In the genomic region with DNA sequence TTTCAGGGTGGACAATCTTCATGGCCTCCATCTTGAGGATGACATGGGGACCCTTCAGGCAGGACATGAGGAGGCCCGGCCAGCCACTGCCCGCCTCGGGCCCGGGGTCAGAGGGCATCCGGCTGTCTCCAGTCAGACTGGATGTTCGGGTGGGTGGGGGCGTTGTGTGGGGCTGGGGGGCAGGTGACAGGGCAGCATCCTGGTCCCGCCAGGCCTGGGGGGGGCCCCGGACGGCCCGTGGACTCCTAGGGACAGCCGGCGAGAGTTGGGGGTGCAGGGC, we compare ENCODE assay signal across 24 cellular contexts. TPM values are rescaled to one million over a fixed set of nuclear protein-coding genes. Genes with fewer than 3 reads are reported as not detected.
A peak's percentile ranks its signal among the peaks of the same experiment; 100 is the strongest.
DNase-seq lines count a peak whose midpoint lies in the region; ATAC-seq and TF ChIP-seq lines count a peak whose summit lies in the region.
"Had no signal": no experiment of that assay in that cellular context is flagged by ENCODE, and none has a peak within 500 bp of the region (broad histone marks: within the 10 kb centered on the region; RNA-seq: fewer than 3 reads in every experiment).

No MANE protein-coding gene starts in this region.

- peak overlapping the region; percentile 62 for H3K4me3 Mint-ChIP-seq in activated T-helper 1 cell treated with anti-CD3 and anti-CD28 coated beads, Interleukin-12 subunit alpha, Interleukin-12 subunit beta, Interleukin-2, Interleukin-4 antibody, amounts not matched to agents 30 ng/mL and 10 ng/mL and 1 ng/mL, durations not matched to agents 14 hours and 24 hours and 36 hours
- peak overlapping the region; percentile 68 for H3K4me3 Mint-ChIP-seq in memory B cell
- H3K4me3 Mint-ChIP-seq: activated CD8-positive, alpha-beta memory T cell treated with anti-CD3 and anti-CD28 coated beads, Interleukin-2, amount 10 ng/mL, durations not matched to agents 7 days and 5 days had no signal

- H3K4me3 ChIP-seq in right atrium auricular region (peak overlapping the region in 1 of 2 donors; percentile 54), thyroid gland (replicated peaks in 1 of 3) (no peak overlapping the region)
- H3K4me3 ChIP-seq: MG63 had no signal

- no peaks in the 10 kb centered on the region for H3K9me3 ChIP-seq in right atrium auricular region
- no peaks in the 10 kb centered on the region for H3K9me3 ChIP-seq in thyroid gland
- H3K9me3 ChIP-seq: heart right ventricle, MG63, spleen had no signal

- H3K27ac ChIP-seq in right atrium auricular region, result peak overlapping the region; percentile 53 to 60
- no peak overlapping the region for H3K27ac ChIP-seq in thyroid gland
- H3K27ac ChIP-seq: spleen had no signal

- TF ChIP-seq CTCF in right atrium auricular region (IDR thresholded peaks at IDR 0.05), result no peak
- no peak for TF ChIP-seq CTCF in thyroid gland (IDR thresholded peaks at IDR 0.05)

- intact Hi-C loops in left cardiac atrium (cut with DNase I) (no loop called here), thyroid gland (cut with DNase I) (no loop called here)
- intact Hi-C loops in activated T-helper 1 cell treated with anti-CD3 and anti-CD28 coated beads, Interleukin-12 subunit alpha, Interleukin-12 subunit beta, Interleukin-2, Interleukin-4 antibody, amounts not matched to agents 30 ng/mL and 10 ng/mL and 1 ng/mL, durations not matched to agents 14 hours and 24 hours and 36 hours (cut with micrococcal nuclease), result loop anchor here (5.0 kb wide), 1 partner anchor 194 kb away; a partner anchor contains a TSS

- H3K9me3 Mint-ChIP-seq in activated T-helper 1 cell treated with anti-CD3 and anti-CD28 coated beads, Interleukin-12 subunit alpha, Interleukin-12 subunit beta, Interleukin-2, Interleukin-4 antibody, amounts not matched to agents 30 ng/mL and 10 ng/mL and 1 ng/mL, durations not matched to agents 14 hours and 24 hours and 36 hours, result no peaks in the 10 kb centered on the region
- H3K9me3 Mint-ChIP-seq in memory B cell, result no peaks in the 10 kb centered on the region
- H3K9me3 Mint-ChIP-seq: CD4-positive, alpha-beta memory T cell; immature natural killer cell had no signal

- H3K27me3 Mint-ChIP-seq in activated T-helper 1 cell treated with anti-CD3 and anti-CD28 coated beads, Interleukin-12 subunit alpha, Interleukin-12 subunit beta, Interleukin-2, Interleukin-4 antibody, amounts not matched to agents 30 ng/mL and 10 ng/mL and 1 ng/mL, durations not matched to agents 14 hours and 24 hours and 36 hours (ENCODE audit: insufficient read depth), result no peaks in the 10 kb centered on the region
- H3K27me3 Mint-ChIP-seq in memory B cell, result peaks cover 4% of the 10 kb centered on the region
- H3K27me3 Mint-ChIP-seq: activated CD8-positive, alpha-beta memory T cell treated with anti-CD3 and anti-CD28 coated beads, Interleukin-2, amount 10 ng/mL, durations not matched to agents 7 days and 5 days; CD4-positive, alpha-beta memory T cell had no signal

- no peak overlapping the region for H3K27ac Mint-ChIP-seq in activated T-helper 1 cell treated with anti-CD3 and anti-CD28 coated beads, Interleukin-12 subunit alpha, Interleukin-12 subunit beta, Interleukin-2, Interleukin-4 antibody, amounts not matched to agents 30 ng/mL and 10 ng/mL and 1 ng/mL, durations not matched to agents 14 hours and 24 hours and 36 hours
- H3K27ac Mint-ChIP-seq in memory B cell, result no peak overlapping the region
- H3K27ac Mint-ChIP-seq: activated CD8-positive, alpha-beta memory T cell treated with anti-CD3 and anti-CD28 coated beads, Interleukin-2, amount 10 ng/mL, durations not matched to agents 7 days and 5 days; immature natural killer cell had no signal

- ATAC-seq in left cardiac atrium, result no peak
- ATAC-seq in memory B cell (ENCODE audit: low read depth), result no peak
- ATAC-seq: activated CD8-positive, alpha-beta memory T cell treated with anti-CD3 and anti-CD28 coated beads, Interleukin-2, amount 10 ng/mL, durations not matched to agents 7 days and 5 days; heart right ventricle; SK-N-SH treated with all-trans-retinoic acid at 6 μM for 48 hours had no signal

- H3K4me1 Mint-ChIP-seq in activated T-helper 1 cell treated with anti-CD3 and anti-CD28 coated beads, Interleukin-12 subunit alpha, Interleukin-12 subunit beta, Interleukin-2, Interleukin-4 antibody, amounts not matched to agents 30 ng/mL and 10 ng/mL and 1 ng/mL, durations not matched to agents 14 hours and 24 hours and 36 hours (ENCODE audit: low read depth), result no peaks in the 10 kb centered on the region
- H3K4me1 Mint-ChIP-seq in memory B cell, result peaks cover 5% of the 10 kb centered on the region

- no peaks in the 10 kb centered on the region for H3K36me3 Mint-ChIP-seq in activated T-helper 1 cell treated with anti-CD3 and anti-CD28 coated beads, Interleukin-12 subunit alpha, Interleukin-12 subunit beta, Interleukin-2, Interleukin-4 antibody, amounts not matched to agents 30 ng/mL and 10 ng/mL and 1 ng/mL, durations not matched to agents 14 hours and 24 hours and 36 hours (ENCODE audit: low read depth)
- no peaks in the 10 kb centered on the region for H3K36me3 Mint-ChIP-seq in memory B cell
- H3K36me3 Mint-ChIP-seq: activated CD8-positive, alpha-beta memory T cell treated with anti-CD3 and anti-CD28 coated beads, Interleukin-2, amount 10 ng/mL, durations not matched to agents 7 days and 5 days; CD4-positive, alpha-beta memory T cell; immature natural killer cell had no signal

- no peaks in the 10 kb centered on the region for H3K27me3 ChIP-seq in right atrium auricular region
- no peaks in the 10 kb centered on the region for H3K27me3 ChIP-seq in thyroid gland
- H3K27me3 ChIP-seq: MG63 had no signal

- TF ChIP-seq POLR2A in thyroid gland (IDR thresholded peaks at IDR 0.05), result no peak

- WGBS in thyroid gland, 2 donors, result no CpG with 5 or more reads among the region's 13 CpGs

- H3K36me3 ChIP-seq in right atrium auricular region, result no peaks in the 10 kb centered on the region
- no peaks in the 10 kb centered on the region for H3K36me3 ChIP-seq in thyroid gland
- H3K36me3 ChIP-seq: MG63 had no signal

- peaks cover 0 to 50% of the 10 kb centered on the region in 2 donors for H3K4me1 ChIP-seq in right atrium auricular region
- peaks cover 13 to 27% of the 10 kb centered on the region in 2 donors for H3K4me1 ChIP-seq in thyroid gland

- DNase-seq in right atrium auricular region (ENCODE audit: low spot score), result no peak
- no peak for DNase-seq in left cardiac atrium
- DNase-seq in activated T-helper 1 cell treated with anti-CD3 and anti-CD28 coated beads, Interleukin-12 subunit alpha, Interleukin-12 subunit beta, Interleukin-2, Interleukin-4 antibody, amounts not matched to agents 30 ng/mL and 10 ng/mL and 1 ng/mL, durations not matched to agents 14 hours and 24 hours and 36 hours (ENCODE audit: low spot score), result no peak
- DNase-seq in memory B cell (ENCODE audit: low spot score in 2 of 2), result no peak
- DNase-seq in globus pallidus (ENCODE audit: low spot score), result no peak
- no peak for DNase-seq in central memory CD4-positive, alpha-beta T cell
- no peak for DNase-seq in thyroid gland
- DNase-seq: activated CD4-positive, CD25-positive, alpha-beta regulatory T cell treated with anti-CD3 and anti-CD28 coated beads, Interleukin-2, amount 50 U/mL, for 72 hours; activated CD8-positive, alpha-beta memory T cell treated with anti-CD3 and anti-CD28 coated beads, Interleukin-2, amount 10 ng/mL, durations not matched to agents 7 days and 5 days; CD4-positive, alpha-beta memory T cell; heart right ventricle; immature natural killer cell; IMR-90; MG63; NCI-H1417 treated with DMSO at 0.1 percent for 48 hours; NCI-H2107; NK-92 treated with Interleukin-12 subunit alpha and Interleukin-12 subunit beta, amount 100 ng/mL, for 24 hours; occipital lobe; retina; spleen; stimulated activated CD4-positive, alpha-beta T cell treated with anti-CD3 and anti-CD28 coated beads, Interleukin-4, amount 100 ng/mL, for 4 hours; T1000 had no signal

RNA-seq across cellular contexts. Expression of a gene that starts 1.0 kb away (rescaled TPM):
- total RNA-seq in right atrium auricular region, result 1 to 10 TPM; 5.9 to 7.9 TPM
- 10 to 100 TPM; 15.6 to 18.1 TPM for total RNA-seq in left cardiac atrium
- total RNA-seq in activated T-helper 1 cell treated with anti-CD3 and anti-CD28 coated beads, Interleukin-12 subunit alpha, Interleukin-12 subunit beta, Interleukin-2, Interleukin-4 antibody, amounts not matched to agents 30 ng/mL and 10 ng/mL and 1 ng/mL, durations not matched to agents 14 hours and 24 hours and 36 hours, result 9.3 and 11.0 TPM in 2 replicates
- 1 to 10 TPM; 2.3 to 4.5 (median 3.8) TPM for total RNA-seq in thyroid gland
- total RNA-seq: IMR-90 had no signal

RNA-seq across cellular contexts. Expression of a gene that starts 3.9 kb away (rescaled TPM):
- total RNA-seq in right atrium auricular region (under 1 TPM; 0.35 to 0.85 TPM), left cardiac atrium (under 1 TPM in 1 of 2 donors, not detected in 1; 0.62 TPM), thyroid gland (1 to 10 TPM in 2 of 4 donors, under 1 TPM in 1, not detected in 1; 0.94 to 2.3 (median 1.3) TPM)
- 0.49 and 0.60 TPM in 2 replicates for total RNA-seq in activated T-helper 1 cell treated with anti-CD3 and anti-CD28 coated beads, Interleukin-12 subunit alpha, Interleukin-12 subunit beta, Interleukin-2, Interleukin-4 antibody, amounts not matched to agents 30 ng/mL and 10 ng/mL and 1 ng/mL, durations not matched to agents 14 hours and 24 hours and 36 hours
- total RNA-seq: occipital lobe had no signal

RNA-seq across cellular contexts. Expression of a gene that starts 6.3 kb away (rescaled TPM):
- not detected for total RNA-seq in right atrium auricular region
- total RNA-seq in left cardiac atrium, result not detected
- 0.29 TPM in 1 of 2 replicates, not detected in the other for total RNA-seq in activated T-helper 1 cell treated with anti-CD3 and anti-CD28 coated beads, Interleukin-12 subunit alpha, Interleukin-12 subunit beta, Interleukin-2, Interleukin-4 antibody, amounts not matched to agents 30 ng/mL and 10 ng/mL and 1 ng/mL, durations not matched to agents 14 hours and 24 hours and 36 hours
- total RNA-seq in thyroid gland, result under 1 TPM in 2 of 4 donors, not detected in 2; 0.33 to 0.81 TPM
- total RNA-seq: activated CD8-positive, alpha-beta memory T cell treated with anti-CD3 and anti-CD28 coated beads, Interleukin-2, amount 10 ng/mL, durations not matched to agents 7 days and 5 days; CD4-positive, alpha-beta memory T cell; IMR-90; liver; occipital lobe; spleen had no signal

RNA-seq across cellular contexts. Expression of a gene that starts 9.7 kb away (rescaled TPM):
- not detected for total RNA-seq in right atrium auricular region
- total RNA-seq in left cardiac atrium, result not detected
- total RNA-seq in activated T-helper 1 cell treated with anti-CD3 and anti-CD28 coated beads, Interleukin-12 subunit alpha, Interleukin-12 subunit beta, Interleukin-2, Interleukin-4 antibody, amounts not matched to agents 30 ng/mL and 10 ng/mL and 1 ng/mL, durations not matched to agents 14 hours and 24 hours and 36 hours, result not detected in 2 replicates
- under 1 TPM in 1 of 4 donors, not detected in 3; 0.33 TPM for total RNA-seq in thyroid gland
- total RNA-seq: activated CD8-positive, alpha-beta memory T cell treated with anti-CD3 and anti-CD28 coated beads, Interleukin-2, amount 10 ng/mL, durations not matched to agents 7 days and 5 days; CD4-positive, alpha-beta memory T cell; heart right ventricle; IMR-90; liver; spleen had no signal

RNA-seq across cellular contexts. Expression of a gene that starts 15.5 kb away (rescaled TPM):
- total RNA-seq in right atrium auricular region, result 1 to 10 TPM; 6.6 TPM
- total RNA-seq in left cardiac atrium, result 1 to 10 TPM; 5.9 to 6.5 TPM
- total RNA-seq in activated T-helper 1 cell treated with anti-CD3 and anti-CD28 coated beads, Interleukin-12 subunit alpha, Interleukin-12 subunit beta, Interleukin-2, Interleukin-4 antibody, amounts not matched to agents 30 ng/mL and 10 ng/mL and 1 ng/mL, durations not matched to agents 14 hours and 24 hours and 36 hours, result 42.4 and 48.9 TPM in 2 replicates
- 10 to 100 TPM in 3 of 4 donors, 1 to 10 TPM in 1; 9.0 to 16.6 (median 15.4) TPM for total RNA-seq in thyroid gland

Comparison
In these comparisons a context has a peak if more than half of its experiments do, and no peak if none do; other contexts are left out.
1. H3K27ac ChIP-seq: peak in right atrium auricular region (2 of 2); none in thyroid gland (0 of 3).